ENCODE assay signal across 9 cellular contexts in genomic region chr1:32870615-32871363, GRCh38. TPM values are rescaled to one million over a fixed set of nuclear protein-coding genes. Genes with fewer than 3 reads are reported as not detected.
DNase-seq lines count a peak whose midpoint lies in the region; ATAC-seq and TF ChIP-seq lines count a peak whose summit lies in the region.
"Had no signal": no experiment of that assay in that cellular context is flagged by ENCODE, and none has a peak within 500 bp of the region (broad histone marks: within the 10 kb centered on the region; RNA-seq: fewer than 3 reads in every experiment).

Gene FNDC5 (minus strand): TSS chr1:32870912.

- H3K4me1 ChIP-seq in SJSA1 (replicated peaks) (peaks cover 10% of the 10 kb centered on the region), neuronal stem cell (ENCODE audit: control insufficient read depth in 2 of 2, insufficient read depth in 1 of 2, low read depth in 1 of 2, low read length in 2 of 2) (peaks cover 18 to 20% of the 10 kb centered on the region in 2 donors)

- peak; percentile 51 for DNase-seq in EH (ENCODE audit: low read depth)
- DNase-seq in SJSA1 (ENCODE audit: low read depth in 1 of 2, low spot score in 2 of 2) = no peak
- DNase-seq in fibroblast of villous mesenchyme (ENCODE audit: low read depth) = peak; percentile 10
- DNase-seq in neuronal stem cell (ENCODE audit: low spot score) = no peak

- H3K18ac ChIP-seq in neuronal stem cell (ENCODE audit: low read length) = peak within 1 kb of the TSS; percentile 92

- H2BK12ac ChIP-seq in neuronal stem cell (ENCODE audit: low read length) = no peak within 1 kb of the TSS

- H2AK5ac ChIP-seq in neuronal stem cell (ENCODE audit: low read depth, low read length) = peak within 1 kb of the TSS; percentile 26

- H2BK5ac ChIP-seq in neuronal stem cell (ENCODE audit: low read length) = peak within 1 kb of the TSS; percentile 12

- no peaks in the 10 kb centered on the region for H3K9me3 ChIP-seq in SJSA1 (replicated peaks)
- no peaks in the 10 kb centered on the region for H3K9me3 ChIP-seq in neuronal stem cell (replicated peaks in 1 of 2; ENCODE audit: control insufficient read depth in 2 of 2, insufficient read depth in 1 of 2, low read depth in 1 of 2, low read length in 2 of 2)

- WGBS in neuronal stem cell (ENCODE audit: extremely low coverage in 2 of 2, insufficient read length in 2 of 2, insufficient replicate concordance in 1 of 2), 2 donors = no CpG with 5 or more reads among the region's 99 CpGs

- TF ChIP-seq CTCF in fibroblast of villous mesenchyme (IDR thresholded peaks at IDR 0.05; ENCODE audit: insufficient read depth, low read depth, low read length) = no peak

- peak within 1 kb of the TSS; percentile 78 for H3K4me2 ChIP-seq in neuronal stem cell (ENCODE audit: insufficient read depth, low read length, poor library complexity, severe bottlenecking)

- H4K8ac ChIP-seq in neuronal stem cell (ENCODE audit: low read depth, low read length) = peak within 1 kb of the TSS; percentile 87

- H3K14ac ChIP-seq in neuronal stem cell (ENCODE audit: low read length) = peak within 1 kb of the TSS; percentile 79

- H3K27me3 ChIP-seq in SJSA1 (replicated peaks) (peaks cover 12% of the 10 kb centered on the region), neuronal stem cell (ENCODE audit: control insufficient read depth in 3 of 3, insufficient read depth in 3 of 3, low read depth in 1 of 3, low read length in 3 of 3) (peaks cover 0 to 11% (median 8%) of the 10 kb centered on the region in 3 experiments)

- H4K91ac ChIP-seq in neuronal stem cell (ENCODE audit: low read depth, low read length, poor library complexity) = no peak within 1 kb of the TSS

- no peaks in the 10 kb centered on the region for H3K79me1 ChIP-seq in neuronal stem cell (ENCODE audit: low read depth, low read length)

- H3K4me3 ChIP-seq in SJSA1 (peak within 1 kb of the TSS; percentile 34), fibroblast of villous mesenchyme (ENCODE audit: low read depth, low read length) (peak within 1 kb of the TSS; percentile 48), neuronal stem cell (ENCODE audit: low read length in 2 of 2) (peak within 1 kb of the TSS; percentile 52 to 69)
- H3K4me3 ChIP-seq: lung had no signal

- H3K9ac ChIP-seq in neuronal stem cell (ENCODE audit: low read depth, low read length, poor library complexity) = peak within 1 kb of the TSS; percentile 74

- H2AFZ ChIP-seq in neuronal stem cell (ENCODE audit: low read length) = peak within 1 kb of the TSS; percentile 95

- peak within 1 kb of the TSS; percentile 34 for H3K23ac ChIP-seq in neuronal stem cell (ENCODE audit: low read depth, low read length, poor library complexity)

- H3K4ac ChIP-seq in neuronal stem cell (ENCODE audit: low read length) = peak within 1 kb of the TSS; percentile 31

- ATAC-seq in GM21737 (IDR thresholded peaks at IDR 0.05; ENCODE audit: unreplicated experiment) (no peak), HG03571 (IDR thresholded peaks at IDR 0.05; ENCODE audit: unreplicated experiment) (no peak), GM19035 (IDR thresholded peaks at IDR 0.05; ENCODE audit: unreplicated experiment) (no peak), HG02884 (IDR thresholded peaks at IDR 0.05; ENCODE audit: unreplicated experiment) (no peak)

- H3K36me3 ChIP-seq in SJSA1 (no peaks in the 10 kb centered on the region), neuronal stem cell (replicated peaks in 1 of 2; ENCODE audit: control insufficient read depth in 2 of 2, insufficient read depth in 2 of 2, low read length in 2 of 2) (no peaks in the 10 kb centered on the region)

- H2BK15ac ChIP-seq in neuronal stem cell (ENCODE audit: low read length) = peak within 1 kb of the TSS; percentile 77

- H3K27ac ChIP-seq in SJSA1 (no peak within 1 kb of the TSS), neuronal stem cell (replicated peaks; ENCODE audit: low read length) (no peak within 1 kb of the TSS)

- no peak within 1 kb of the TSS for H2BK120ac ChIP-seq in neuronal stem cell (ENCODE audit: low read depth, low read length)

RNA-seq across cellular contexts. Expression of gene FNDC5, which starts in this region (rescaled TPM):
- total RNA-seq in SJSA1 (2014; rRNA removed; shearing (Covaris generic)) = 0.47 and 0.84 TPM in 2 replicates
- total RNA-seq in fibroblast of villous mesenchyme = 0.43 and 0.64 TPM in 2 replicates
- 12.0 TPM for polyA plus RNA-seq in neuronal stem cell (2013, experiment 1 of 2)
- 11.7 TPM for polyA plus RNA-seq in neuronal stem cell (2013, experiment 2 of 2)

Comparison
In these comparisons a context has a peak if more than half of its experiments do, and no peak if none do; other contexts are left out.
1. Peak in DNase-seq and H3K4me3 ChIP-seq in fibroblast of villous mesenchyme; RNA of the gene not detected or under 1 TPM.